1 cellular context compared by ENCODE assay signal in genomic region chr1:87120779-87121178, GRCh38.
TF ChIP-seq lines count a peak whose summit lies in the region.

No MANE protein-coding gene starts in this region.

TF ChIP-seq in HepG2, 621 proteins besides CTCF, POLR2A, EP300 and RAD21 (continued from another document):
- TF ChIP-seq ZNF574 (CRISPR knock-in tag; IDR thresholded peaks at IDR 0.05): 0 out of 2 replicates have a peak, but pooled peaks have one; percentile 22
TF ChIP-seq in HepG2: peak in this region for 1.
